14 cellular contexts compared by ENCODE assay signal in genomic region chr9:25207402-25207801, GRCh38.
A peak's percentile ranks its signal among the peaks of the same experiment; 100 is the strongest.
DNase-seq lines count a peak whose midpoint lies in the region; ATAC-seq and TF ChIP-seq lines count a peak whose summit lies in the region.
"Had no signal": no experiment of that assay in that cellular context is flagged by ENCODE, and none has a peak within 500 bp of the region (broad histone marks: within the 10 kb centered on the region; RNA-seq: fewer than 3 reads in every experiment).

No MANE protein-coding gene starts in this region.

- H3K36me3 ChIP-seq in esophagus muscularis mucosa = no peaks in the 10 kb centered on the region
- H3K36me3 ChIP-seq: BLaER1 treated with 17β-estradiol and CSF1 and Interleukin-3, amounts not matched to agents 10 nM and 100 nM had no signal

- no peaks in the 10 kb centered on the region for H3K9me3 ChIP-seq in esophagus muscularis mucosa

- H3K9me3 Mint-ChIP-seq in activated naive CD4-positive, alpha-beta T cell treated with anti-CD3 and anti-CD28 coated beads for 36 hours = peaks cover 24% of the 10 kb centered on the region
- peaks cover 10% of the 10 kb centered on the region for H3K9me3 Mint-ChIP-seq in WTC11

- 30% methylated on average over 5 of the region's 5 CpGs for WGBS in esophagus muscularis mucosa

- peak overlapping the region in 3 of 4 donors; percentile 0 to 7 (median 5) for H3K27ac ChIP-seq in esophagus muscularis mucosa (replicated peaks in 1 of 4)
- H3K27ac ChIP-seq: BLaER1 treated with 17β-estradiol and CSF1 and Interleukin-3, amounts not matched to agents 10 nM and 100 nM had no signal

- no peaks in the 10 kb centered on the region for H3K27me3 ChIP-seq in esophagus muscularis mucosa
- H3K27me3 ChIP-seq: BLaER1 treated with 17β-estradiol and CSF1 and Interleukin-3, amounts not matched to agents 10 nM and 100 nM had no signal

- no peak overlapping the region for H3K4me3 Mint-ChIP-seq in activated naive CD4-positive, alpha-beta T cell treated with anti-CD3 and anti-CD28 coated beads for 36 hours
- no peak overlapping the region for H3K4me3 Mint-ChIP-seq in WTC11
- H3K4me3 Mint-ChIP-seq: CD4-positive, CD25-positive, alpha-beta regulatory T cell; GM23338 had no signal

- TF ChIP-seq EP300 in esophagus muscularis mucosa (IDR thresholded peaks at IDR 0.05) = no peak

- TF ChIP-seq POLR2A in esophagus muscularis mucosa (IDR thresholded peaks at IDR 0.05; ENCODE audit: low read depth) = no peak

- DNase-seq in Right ventricle myocardium superior (peak; percentile 33), cardiac septum (ENCODE audit: low spot score) (no peak), esophagus muscularis mucosa (ENCODE audit: extremely low spot score) (no peak), left lobe of liver (ENCODE audit: low spot score) (peak; percentile 84), retinal pigment epithelial cell (ENCODE audit: low read depth) (peak; percentile 51), WTC11 (ENCODE audit: low spot score) (no peak)
- no peak for DNase-seq in activated naive CD4-positive, alpha-beta T cell treated with anti-CD3 and anti-CD28 coated beads for 36 hours
- DNase-seq: ACHN; CD4-positive, CD25-positive, alpha-beta regulatory T cell; DMS53; H7 had no signal

- H3K27ac Mint-ChIP-seq in activated naive CD4-positive, alpha-beta T cell treated with anti-CD3 and anti-CD28 coated beads for 36 hours = no peak overlapping the region
- H3K27ac Mint-ChIP-seq in WTC11 = no peak overlapping the region
- H3K27ac Mint-ChIP-seq: CD4-positive, CD25-positive, alpha-beta regulatory T cell; GM23338 had no signal

- no peaks in the 10 kb centered on the region for H3K27me3 Mint-ChIP-seq in activated naive CD4-positive, alpha-beta T cell treated with anti-CD3 and anti-CD28 coated beads for 36 hours (ENCODE audit: low read depth)
- peaks cover 30% of the 10 kb centered on the region for H3K27me3 Mint-ChIP-seq in WTC11 (ENCODE audit: low read depth)
- H3K27me3 Mint-ChIP-seq: CD4-positive, CD25-positive, alpha-beta regulatory T cell had no signal

- peaks cover 0 to 35% (median 20%) of the 10 kb centered on the region in 4 donors for H3K4me1 ChIP-seq in esophagus muscularis mucosa
- H3K4me1 ChIP-seq: BLaER1 treated with 17β-estradiol and CSF1 and Interleukin-3, amounts not matched to agents 10 nM and 100 nM had no signal

- no peak for TF ChIP-seq CTCF in esophagus muscularis mucosa (IDR thresholded peaks at IDR 0.05)
- no peak for TF ChIP-seq CTCF in retinal pigment epithelial cell (conservative IDR thresholded peaks at IDR 0.05; ENCODE audit: low read depth, low read length)
- TF ChIP-seq CTCF in WTC11 (IDR thresholded peaks at IDR 0.05) = no peak

- H3K36me3 Mint-ChIP-seq in activated naive CD4-positive, alpha-beta T cell treated with anti-CD3 and anti-CD28 coated beads for 36 hours (ENCODE audit: low read depth) = no peaks in the 10 kb centered on the region
- peaks cover 4% of the 10 kb centered on the region for H3K36me3 Mint-ChIP-seq in WTC11
- H3K36me3 Mint-ChIP-seq: CD4-positive, CD25-positive, alpha-beta regulatory T cell had no signal

- H3K4me1 Mint-ChIP-seq in activated naive CD4-positive, alpha-beta T cell treated with anti-CD3 and anti-CD28 coated beads for 36 hours (ENCODE audit: low read depth) = no peaks in the 10 kb centered on the region
- peaks cover 32% of the 10 kb centered on the region for H3K4me1 Mint-ChIP-seq in WTC11
- H3K4me1 Mint-ChIP-seq: CD4-positive, CD25-positive, alpha-beta regulatory T cell had no signal

- no peak overlapping the region for H3K4me3 ChIP-seq in esophagus muscularis mucosa
- H3K4me3 ChIP-seq in retinal pigment epithelial cell (ENCODE audit: low read length) = no peak overlapping the region
- H3K4me3 ChIP-seq: BLaER1 treated with 17β-estradiol and CSF1 and Interleukin-3, amounts not matched to agents 10 nM and 100 nM; GM23338 had no signal

- ATAC-seq in Right ventricle myocardium superior (ENCODE audit: poor library complexity) = peak; percentile 90
- ATAC-seq in left lobe of liver = peak; percentile 100
- no peak for ATAC-seq in activated CD4-positive, CD25-positive, alpha-beta regulatory T cell treated with anti-CD3 and anti-CD28 coated beads, Interleukin-2, amount 50 U/mL, for 24 hours
- ATAC-seq in WTC11 = no peak
- ATAC-seq: GM23338 had no signal

- POLR2A ChIA-PET in WTC11 (lab: Charles Lee) = no interaction called here

- intact Hi-C loops in Right ventricle myocardium superior (cut with DNase I) = no loop called here
- intact Hi-C loops in cardiac septum (cut with DNase I) = no loop called here
- intact Hi-C loops in esophagus muscularis mucosa (cut with DNase I) = no loop called here
- intact Hi-C loops in activated naive CD4-positive, alpha-beta T cell treated with anti-CD3 and anti-CD28 coated beads for 36 hours (cut with micrococcal nuclease) = no loop called here

- CTCF ChIA-PET in activated naive CD4-positive, alpha-beta T cell treated with anti-CD3 and anti-CD28 coated beads for 36 hours (lab: Charles Lee) = no interaction called here
- CTCF ChIA-PET in WTC11 (lab: Charles Lee) = interaction anchor here (0.6 kb wide), 1 partner anchor 142 kb away, joined by 4 read pairs; no protein-coding TSS in a partner anchor

TF ChIP-seq in WTC11, 78 proteins besides CTCF, POLR2A, EP300 and RAD21:
- TF ChIP-seq ZNF219 (CRISPR knock-in tag; IDR thresholded peaks at IDR 0.05; ENCODE audit: borderline replicate concordance) = no peak
- no peak for TF ChIP-seq GTF2I (CRISPR knock-in tag; conservative IDR thresholded peaks at IDR 0.05)
- no peak for TF ChIP-seq TEAD1 (CRISPR knock-in tag; IDR thresholded peaks at IDR 0.05)
- no peak for TF ChIP-seq EMX1 (CRISPR knock-in tag; IDR thresholded peaks at IDR 0.05)
- no peak for TF ChIP-seq ZNF423 (CRISPR knock-in tag; IDR thresholded peaks at IDR 0.05)
- TF ChIP-seq GRHL2 (CRISPR knock-in tag; IDR thresholded peaks at IDR 0.05; ENCODE audit: insufficient replicate concordance, severe bottlenecking) = no peak
- TF ChIP-seq PRRX2 (CRISPR knock-in tag; IDR thresholded peaks at IDR 0.05) = no peak
- no peak for TF ChIP-seq FOXP4 (CRISPR knock-in tag; IDR thresholded peaks at IDR 0.05)
- no peak for TF ChIP-seq ZNF671 (CRISPR knock-in tag; IDR thresholded peaks at IDR 0.05)
- no peak for TF ChIP-seq IRF1 (CRISPR knock-in tag; IDR thresholded peaks at IDR 0.05)
- TF ChIP-seq NR1H2 (CRISPR knock-in tag; IDR thresholded peaks at IDR 0.05) = no peak
TF ChIP-seq in WTC11: peak in this region for 0.

Comparison
In these comparisons a context has a peak if more than half of its experiments do, and no peak if none do; other contexts are left out.
1. DNase-seq: peak in Right ventricle myocardium superior (single experiment), left lobe of liver (single experiment) and retinal pigment epithelial cell (single experiment); none in cardiac septum (single experiment), esophagus muscularis mucosa (single experiment), activated naive CD4-positive, alpha-beta T cell treated with anti-CD3 and anti-CD28 coated beads for 36 hours (single experiment) and WTC11 (single experiment).
2. ATAC-seq: peak in Right ventricle myocardium superior (single experiment) and left lobe of liver (single experiment); none in activated CD4-positive, CD25-positive, alpha-beta regulatory T cell treated with anti-CD3 and anti-CD28 coated beads, Interleukin-2, amount 50 U/mL, for 24 hours (0 of 2) and WTC11 (single experiment).